Comparison of ENCODE assay signal across 23 cellular contexts in genomic region chr10:132971448-132972148, GRCh38. TPM values are rescaled to one million over a fixed set of nuclear protein-coding genes. Genes with fewer than 3 reads are reported as not detected.
DNase-seq lines count a peak whose midpoint lies in the region; ATAC-seq and TF ChIP-seq lines count a peak whose summit lies in the region.
"Had no signal": no experiment of that assay in that cellular context is flagged by ENCODE, and none has a peak within 500 bp of the region (broad histone marks: within the 10 kb centered on the region; RNA-seq: fewer than 3 reads in every experiment).

No MANE protein-coding gene starts in this region.

- H3K4me2 ChIP-seq in GM23338: peak overlapping the region; percentile 43; the same call in 1 of the 2 replicates

- no peak for TF ChIP-seq CTCF in GM23338 (conservative IDR thresholded peaks at IDR 0.05; ENCODE audit: low read depth in 2 of 2)
- TF ChIP-seq CTCF in thyroid gland (IDR thresholded peaks at IDR 0.05): no peak

- H3K27me3 ChIP-seq in GM23338 (ENCODE audit: insufficient read depth) (no peaks in the 10 kb centered on the region), HUES48 (ENCODE audit: control insufficient read depth, insufficient read depth, low read length) (no peaks in the 10 kb centered on the region), iPS-20b (ENCODE audit: insufficient read depth, low read length) (peaks cover 11% of the 10 kb centered on the region; the same call in 1 of the 2 replicates), thyroid gland (no peaks in the 10 kb centered on the region)

- H3K36me3 ChIP-seq in GM23338 (ENCODE audit: insufficient read depth) (no peaks in the 10 kb centered on the region), HUES48 (ENCODE audit: control insufficient read depth, insufficient read depth, low read length) (no peaks in the 10 kb centered on the region), iPS-20b (ENCODE audit: insufficient read depth, low read depth, low read length) (no peaks in the 10 kb centered on the region), thyroid gland (no peaks in the 10 kb centered on the region)
- H3K36me3 ChIP-seq: right atrium auricular region, stomach had no signal

- H3K4me1 ChIP-seq in GM23338 (ENCODE audit: insufficient read depth): peaks cover 7% of the 10 kb centered on the region
- H3K4me1 ChIP-seq in HUES48 (ENCODE audit: control insufficient read depth, insufficient read depth, low read length): peaks cover 12% of the 10 kb centered on the region
- H3K4me1 ChIP-seq in iPS-20b (ENCODE audit: insufficient read depth, low read length): peaks cover 12% of the 10 kb centered on the region; the same call in 1 of the 2 replicates
- peaks cover 0 to 5% of the 10 kb centered on the region in 2 donors for H3K4me1 ChIP-seq in thyroid gland
- H3K4me1 ChIP-seq: Caco-2, parathyroid adenoma, stomach had no signal

- H3K79me2 ChIP-seq in GM23338 (replicated peaks; ENCODE audit: insufficient read depth): no peaks in the 10 kb centered on the region
- H3K79me2 ChIP-seq: parathyroid adenoma had no signal

- H3K27me3 Mint-ChIP-seq in GM23338 (ENCODE audit: insufficient read depth, low read depth, poor library complexity): peaks cover 13% of the 10 kb centered on the region

- peaks cover 26% of the 10 kb centered on the region for H3K4me1 Mint-ChIP-seq in GM23338
- H3K4me1 Mint-ChIP-seq: activated CD4-positive, alpha-beta T cell treated with anti-CD3 and anti-CD28 coated beads, Interleukin-2, amount 10 ng/mL, durations not matched to agents 7 days and 5 days had no signal

- no peak overlapping the region for H3K4me3 ChIP-seq in GM23338
- H3K4me3 ChIP-seq in HUES48 (ENCODE audit: low read depth, low read length): peak overlapping the region; percentile 26; the same call in 1 of the 2 replicates
- H3K4me3 ChIP-seq in iPS-20b (ENCODE audit: low read length): peak overlapping the region; percentile 49; the same call in 1 of the 2 replicates
- H3K4me3 ChIP-seq in thyroid gland (replicated peaks in 1 of 3): no peak overlapping the region
- H3K4me3 ChIP-seq: right atrium auricular region, stomach had no signal

- H3K9me3 ChIP-seq in HUES48 (ENCODE audit: control insufficient read depth, insufficient read depth, low read length) (no peaks in the 10 kb centered on the region), iPS-20b (ENCODE audit: insufficient read depth, low read depth, low read length) (no peaks in the 10 kb centered on the region), thyroid gland (no peaks in the 10 kb centered on the region)

- no peak for TF ChIP-seq POLR2A in thyroid gland (IDR thresholded peaks at IDR 0.05)

- no peaks in the 10 kb centered on the region for H3K9me3 Mint-ChIP-seq in GM23338
- H3K9me3 Mint-ChIP-seq: activated CD4-positive, alpha-beta T cell treated with anti-CD3 and anti-CD28 coated beads, Interleukin-2, amount 10 ng/mL, durations not matched to agents 7 days and 5 days had no signal

- DNase-seq in GM23338 (ENCODE audit: low spot score): peak; percentile 42
- DNase-seq in sciatic nerve (ENCODE audit: low spot score): peak; percentile 46
- DNase-seq in germinal center (ENCODE audit: low spot score): no peak
- DNase-seq in thyroid gland: no peak
- DNase-seq: activated CD4-positive, alpha-beta T cell treated with anti-CD3 and anti-CD28 coated beads, Interleukin-2, amount 10 ng/mL, durations not matched to agents 7 days and 5 days; activated gamma-delta T cell treated with Interleukin-2 at 50 U/mL for 16 hours; central memory CD4-positive, alpha-beta T cell; cortex of kidney; DMS53; effector memory CD4-positive, alpha-beta T cell; kidney glomerular epithelial cell; NCI-H1694; NCI-H446 treated with DMSO at 0.1 percent for 48 hours; stomach; T-helper 9 cell had no signal

- H2AFZ ChIP-seq in GM23338: peak overlapping the region; percentile 99
- H2AFZ ChIP-seq: parathyroid adenoma had no signal

- no peaks in the 10 kb centered on the region for H3K9me2 ChIP-seq in GM23338 (ENCODE audit: insufficient read depth)

- ATAC-seq in GM23338 (peak; percentile 73), sciatic nerve (no peak), GM18870 (IDR thresholded peaks at IDR 0.05; ENCODE audit: unreplicated experiment) (no peak)

- H3K27ac ChIP-seq in GM23338 (ENCODE audit: low read depth): no peak overlapping the region
- no peak overlapping the region for H3K27ac ChIP-seq in HUES48 (ENCODE audit: low read depth, low read length)
- H3K27ac ChIP-seq in iPS-20b (ENCODE audit: low read length): no peak overlapping the region
- no peak overlapping the region for H3K27ac ChIP-seq in thyroid gland
- H3K27ac ChIP-seq: C4-2B, parathyroid adenoma, right atrium auricular region, stomach, VCaP had no signal

- H4K20me1 ChIP-seq in GM23338 (replicated peaks; ENCODE audit: insufficient read depth): no peaks in the 10 kb centered on the region

- no peaks in the 10 kb centered on the region for H3F3A ChIP-seq in GM23338 (replicated peaks; ENCODE audit: low read depth)

- H3K27ac Mint-ChIP-seq in GM23338: peak overlapping the region; percentile 91
- H3K27ac Mint-ChIP-seq: activated CD4-positive, alpha-beta T cell treated with anti-CD3 and anti-CD28 coated beads, Interleukin-2, amount 10 ng/mL, durations not matched to agents 7 days and 5 days had no signal

- WGBS in thyroid gland, 2 donors: 27 to 46% methylated on average over 11 to 23 of the region's 24 CpGs

- intact Hi-C loops in sciatic nerve (cut with DNase I): no loop called here
- intact Hi-C loops in thyroid gland (cut with DNase I): no loop called here

- H3K9ac ChIP-seq in HUES48 (ENCODE audit: low read depth, low read length) (no peak overlapping the region), iPS-20b (ENCODE audit: low read depth, low read length) (peak overlapping the region; percentile 37; the same call in 1 of the 2 replicates)
- H3K9ac ChIP-seq: parathyroid adenoma had no signal

- H3K4me3 Mint-ChIP-seq in GM23338: peak overlapping the region; percentile 51
- H3K4me3 Mint-ChIP-seq: activated CD4-positive, alpha-beta T cell treated with anti-CD3 and anti-CD28 coated beads, Interleukin-2, amount 10 ng/mL, durations not matched to agents 7 days and 5 days had no signal

- no peaks in the 10 kb centered on the region for H3K36me3 Mint-ChIP-seq in GM23338 (ENCODE audit: low read depth)

TF ChIP-seq in GM23338, 12 proteins besides CTCF, POLR2A, EP300 and RAD21 (continues in another document):
- no peak for TF ChIP-seq CREB1 (CRISPR knock-in tag; IDR thresholded peaks at IDR 0.05; ENCODE audit: low read depth)
- TF ChIP-seq ZNF114 (CRISPR knock-in tag; IDR thresholded peaks at IDR 0.05): no peak
- TF ChIP-seq REST (IDR thresholded peaks at IDR 0.05; ENCODE audit: unreplicated experiment): no peak

RNA-seq across cellular contexts. Expression of gene CFAP46, which starts 29.2 kb away (rescaled TPM):
- 2.8 and 3.1 TPM in 2 replicates for total RNA-seq in GM23338 (2014; rRNA removed; shearing (Covaris generic))
- 5.1 and 5.4 TPM in 2 replicates for polyA plus RNA-seq in GM23338 (2016; fragmentation: Nextera tagmentation; extraction: Ambion mirVana)
- total RNA-seq in sciatic nerve (1.1 TPM), thyroid gland (10 to 100 TPM in 1 of 4 donors, 1 to 10 TPM in 3; 3.6 to 12.7 (median 9.1) TPM)
- total RNA-seq: activated CD4-positive, alpha-beta T cell treated with anti-CD3 and anti-CD28 coated beads, Interleukin-2, amount 10 ng/mL, durations not matched to agents 7 days and 5 days; Caco-2 had no signal

Comparison
In these comparisons a context has a peak if more than half of its experiments do, and no peak if none do; other contexts are left out.
1. DNase-seq: peak in GM23338 (single experiment) and sciatic nerve (single experiment); none in germinal center (single experiment) and thyroid gland (0 of 2).
2. H3K4me3 ChIP-seq: peak in HUES48 (single experiment) and iPS-20b (single experiment); none in GM23338 (single experiment) and thyroid gland (0 of 3).